Comparison of ENCODE assay signal across 1 cellular context in the genomic region with DNA sequence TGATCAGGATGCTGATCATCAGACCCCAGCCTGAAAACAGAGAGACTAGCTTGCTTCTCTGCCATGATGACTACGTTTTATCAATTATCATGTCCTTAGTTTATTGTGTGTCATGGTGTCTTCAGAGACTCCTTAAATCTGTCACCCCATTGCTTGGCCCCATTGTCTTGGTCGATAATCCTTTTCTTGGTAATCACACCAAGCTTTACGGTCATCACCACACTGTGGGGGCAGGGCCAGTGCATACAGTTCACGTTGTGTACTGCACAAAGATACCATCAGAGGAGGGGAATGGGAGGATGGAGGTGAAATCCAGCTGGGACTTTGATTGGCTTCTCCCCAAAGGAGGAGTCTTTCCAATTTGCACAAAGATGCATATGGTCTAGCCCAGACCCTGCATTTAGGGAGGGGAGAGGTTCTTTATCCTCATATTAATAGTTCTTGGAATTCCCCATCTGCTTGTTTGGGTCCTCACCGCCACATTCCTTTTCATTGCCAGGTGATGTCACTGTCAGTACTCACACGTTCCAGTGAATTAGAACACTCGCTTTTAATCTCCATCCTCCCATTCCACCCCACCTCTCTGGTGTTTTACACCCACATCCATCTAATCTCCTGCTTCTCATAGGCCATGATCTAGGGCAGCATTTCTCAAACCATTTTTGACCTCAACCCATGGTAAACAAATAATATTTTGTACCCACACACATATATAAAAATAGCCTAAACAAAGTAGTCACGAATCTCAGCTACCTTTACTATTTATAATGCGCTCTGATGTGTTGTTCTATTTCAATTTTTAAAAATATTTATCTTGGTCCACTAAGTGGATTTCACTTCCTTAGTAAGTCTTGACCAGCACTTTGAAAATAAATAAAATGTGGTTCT.
A peak's percentile ranks its signal among the peaks of the same experiment; 100 is the strongest.
TF ChIP-seq lines count a peak whose summit lies in the region.

No MANE protein-coding gene starts in this region.

TF ChIP-seq in K562, 482 proteins besides CTCF, POLR2A, EP300 and RAD21:
- TF ChIP-seq KDM1A (IDR thresholded peaks at IDR 0.05) (peak; percentile 28 to 49; a peak in 2 of 4 replicates), HNRNPLL (IDR thresholded peaks at IDR 0.05; ENCODE audit: low read depth, low read length, poor library complexity, severe bottlenecking) (no peak), ZNF224 (CRISPR knock-in tag; IDR thresholded peaks at IDR 0.05) (no peak), RCOR1 (IDR thresholded peaks at IDR 0.05; ENCODE audit: borderline replicate concordance in 1 of 2, low read depth in 2 of 2, low read length in 2 of 2) (peak in 1 of 2 experiments; percentile 51; a peak in 1 of 4 replicates), SOX6 (IDR thresholded peaks at IDR 0.05) (peak; percentile 83), TCF3 (CRISPR knock-in tag; IDR thresholded peaks at IDR 0.05) (no peak), MEIS2 (IDR thresholded peaks at IDR 0.05; ENCODE audit: partially characterized antibody) (peak; percentile 57), CHD4 (IDR thresholded peaks at IDR 0.05; ENCODE audit: insufficient read depth, insufficient replicate concordance, low read depth, low read length, poor library complexity, severe bottlenecking) (no peak), ZNF124 (CRISPR knock-in tag; IDR thresholded peaks at IDR 0.05) (no peak), SMARCB1 (IDR thresholded peaks at IDR 0.05; ENCODE audit: insufficient read length, low read depth) (no peak), CTBP1 (IDR thresholded peaks at IDR 0.05; ENCODE audit: borderline replicate concordance) (peak; percentile 15; the same call in 1 of the 2 replicates)
- TF ChIP-seq, protein P1, sequence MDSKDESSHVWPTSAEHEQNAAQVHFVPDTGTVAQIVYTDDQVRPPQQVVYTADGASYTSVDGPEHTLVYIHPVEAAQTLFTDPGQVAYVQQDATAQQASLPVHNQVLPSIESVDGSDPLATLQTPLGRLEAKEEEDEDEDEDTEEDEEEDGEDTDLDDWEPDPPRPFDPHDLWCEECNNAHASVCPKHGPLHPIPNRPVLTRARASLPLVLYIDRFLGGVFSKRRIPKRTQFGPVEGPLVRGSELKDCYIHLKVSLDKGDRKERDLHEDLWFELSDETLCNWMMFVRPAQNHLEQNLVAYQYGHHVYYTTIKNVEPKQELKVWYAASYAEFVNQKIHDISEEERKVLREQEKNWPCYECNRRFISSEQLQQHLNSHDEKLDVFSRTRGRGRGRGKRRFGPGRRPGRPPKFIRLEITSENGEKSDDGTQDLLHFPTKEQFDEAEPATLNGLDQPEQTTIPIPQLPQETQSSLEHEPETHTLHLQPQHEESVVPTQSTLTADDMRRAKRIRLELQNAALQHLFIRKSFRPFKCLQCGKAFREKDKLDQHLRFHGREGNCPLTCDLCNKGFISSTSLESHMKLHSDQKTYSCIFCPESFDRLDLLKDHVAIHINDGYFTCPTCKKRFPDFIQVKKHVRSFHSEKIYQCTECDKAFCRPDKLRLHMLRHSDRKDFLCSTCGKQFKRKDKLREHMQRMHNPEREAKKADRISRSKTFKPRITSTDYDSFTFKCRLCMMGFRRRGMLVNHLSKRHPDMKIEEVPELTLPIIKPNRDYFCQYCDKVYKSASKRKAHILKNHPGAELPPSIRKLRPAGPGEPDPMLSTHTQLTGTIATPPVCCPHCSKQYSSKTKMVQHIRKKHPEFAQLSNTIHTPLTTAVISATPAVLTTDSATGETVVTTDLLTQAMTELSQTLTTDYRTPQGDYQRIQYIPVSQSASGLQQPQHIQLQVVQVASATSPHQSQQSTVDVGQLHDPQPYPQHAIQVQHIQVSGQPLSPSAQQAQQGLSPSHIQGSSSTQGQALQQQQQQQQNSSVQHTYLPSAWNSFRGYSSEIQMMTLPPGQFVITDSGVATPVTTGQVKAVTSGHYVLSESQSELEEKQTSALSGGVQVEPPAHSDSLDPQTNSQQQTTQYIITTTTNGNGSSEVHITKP (IDR thresholded peaks at IDR 0.05; ENCODE audit: partially characterized antibody), result peak; percentile 25
- TF ChIP-seq, protein P2, sequence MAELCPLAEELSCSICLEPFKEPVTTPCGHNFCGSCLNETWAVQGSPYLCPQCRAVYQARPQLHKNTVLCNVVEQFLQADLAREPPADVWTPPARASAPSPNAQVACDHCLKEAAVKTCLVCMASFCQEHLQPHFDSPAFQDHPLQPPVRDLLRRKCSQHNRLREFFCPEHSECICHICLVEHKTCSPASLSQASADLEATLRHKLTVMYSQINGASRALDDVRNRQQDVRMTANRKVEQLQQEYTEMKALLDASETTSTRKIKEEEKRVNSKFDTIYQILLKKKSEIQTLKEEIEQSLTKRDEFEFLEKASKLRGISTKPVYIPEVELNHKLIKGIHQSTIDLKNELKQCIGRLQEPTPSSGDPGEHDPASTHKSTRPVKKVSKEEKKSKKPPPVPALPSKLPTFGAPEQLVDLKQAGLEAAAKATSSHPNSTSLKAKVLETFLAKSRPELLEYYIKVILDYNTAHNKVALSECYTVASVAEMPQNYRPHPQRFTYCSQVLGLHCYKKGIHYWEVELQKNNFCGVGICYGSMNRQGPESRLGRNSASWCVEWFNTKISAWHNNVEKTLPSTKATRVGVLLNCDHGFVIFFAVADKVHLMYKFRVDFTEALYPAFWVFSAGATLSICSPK (IDR thresholded peaks at IDR 0.05; ENCODE audit: borderline replicate concordance), result no peak
